35 cellular contexts compared by ENCODE assay signal in the genomic region with DNA sequence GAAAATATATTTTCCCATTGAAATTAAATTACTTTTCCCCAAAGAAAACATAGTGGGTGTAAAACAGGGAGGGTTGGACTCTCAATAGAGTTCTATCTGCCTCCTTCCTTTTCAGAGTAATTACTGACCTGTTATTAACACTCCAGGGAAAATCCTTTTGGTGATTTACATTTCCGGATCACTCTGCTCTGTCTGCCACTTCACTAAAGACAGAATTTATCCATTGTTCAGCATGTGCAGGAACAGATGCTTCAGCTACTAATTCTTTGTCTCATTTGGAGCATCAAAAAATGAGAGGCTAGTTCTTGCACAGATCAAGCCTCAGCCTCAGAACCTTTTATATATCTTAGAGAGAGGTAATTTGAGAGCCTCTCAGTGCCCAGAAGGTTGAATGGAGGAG.
A peak's percentile ranks its signal among the peaks of the same experiment; 100 is the strongest.
DNase-seq lines count a peak whose midpoint lies in the region; ATAC-seq, FAIRE-seq and TF ChIP-seq lines count a peak whose summit lies in the region.
"Had no signal": no experiment of that assay in that cellular context is flagged by ENCODE, and none has a peak within 500 bp of the region (broad histone marks: within the 10 kb centered on the region; RNA-seq: fewer than 3 reads in every experiment).

No MANE protein-coding gene starts in this region.

- H3K9me3 ChIP-seq in WERI-Rb-1 (ENCODE audit: severe bottlenecking) (no peaks in the 10 kb centered on the region), aorta (ENCODE audit: control insufficient read depth, low read length) (no peaks in the 10 kb centered on the region)
- H3K9me3 ChIP-seq: BE2C, esophagus muscularis mucosa, heart right ventricle, neutrophil, SJCRH30, tibial artery had no signal

- H3K4me3 ChIP-seq in WERI-Rb-1 (ENCODE audit: low read depth, low read length) = no peak overlapping the region
- H3K4me3 ChIP-seq in mesendoderm (ENCODE audit: low read length) = no peak overlapping the region
- H3K4me3 ChIP-seq in aorta (ENCODE audit: low read length in 2 of 2) = no peak overlapping the region
- H3K4me3 ChIP-seq: coronary artery, esophagus muscularis mucosa, heart right ventricle, SJCRH30, stomach, tibial artery had no signal

- no peak overlapping the region for H4K8ac ChIP-seq in mesendoderm (ENCODE audit: low read depth, low read length)

- intact Hi-C loops in aorta (cut with DNase I) = loop anchor here in 1 of 2 donors (2.0 kb wide), 1 partner anchor 28 kb away; no protein-coding TSS in a partner anchor

- FAIRE-seq in RCC 7860 (lab: Jason Lieb, UNC) = no peak
- FAIRE-seq: astrocyte, GM12891, kidney had no signal

- H2BK120ac ChIP-seq in mesendoderm (ENCODE audit: low read depth, low read length) = no peak overlapping the region

- no peak overlapping the region for H3K9ac ChIP-seq in mesendoderm (ENCODE audit: low read length)

- H3K27me3 ChIP-seq in WERI-Rb-1 (ENCODE audit: insufficient read depth, low read depth, severe bottlenecking) (no peaks in the 10 kb centered on the region), mesendoderm (ENCODE audit: insufficient read depth, low read length, poor library complexity) (no peaks in the 10 kb centered on the region), aorta (ENCODE audit: control insufficient read depth in 1 of 2, insufficient read depth in 2 of 2, low read length in 1 of 2) (no peaks in the 10 kb centered on the region)
- H3K27me3 ChIP-seq: BE2C, esophagus muscularis mucosa, heart right ventricle, neutrophil, SJCRH30, stomach, tibial artery had no signal

- no peak overlapping the region for H4K5ac ChIP-seq in mesendoderm (ENCODE audit: low read length)

- WGBS in mesendoderm (ENCODE audit: extremely low coverage, insufficient coverage, low lambda C conversion rate) = no CpG with 5 or more reads among the region's 1 CpG
- WGBS in aorta, 2 donors = 29 to 38% methylated on average over 1 of the region's 1 CpG

- H3K36me3 ChIP-seq in WERI-Rb-1 (no peaks in the 10 kb centered on the region), mesendoderm (ENCODE audit: control insufficient read depth, insufficient read depth, low read length) (no peaks in the 10 kb centered on the region), aorta (ENCODE audit: control insufficient read depth in 1 of 2, insufficient read depth in 2 of 2, low read length in 1 of 2) (no peaks in the 10 kb centered on the region)
- H3K36me3 ChIP-seq: BE2C, esophagus muscularis mucosa, heart right ventricle, neutrophil, SJCRH30, stomach, tibial artery had no signal

- TF ChIP-seq CTCF in WERI-Rb-1 (IDR thresholded peaks at IDR 0.05; ENCODE audit: low read depth, low read length) = no peak

- H3K4me1 ChIP-seq in mesendoderm (ENCODE audit: control insufficient read depth, low read depth, low read length) (no peaks in the 10 kb centered on the region), aorta (ENCODE audit: control insufficient read depth in 1 of 2, insufficient read depth in 2 of 2, low read length in 2 of 2) (no peaks in the 10 kb centered on the region)
- H3K4me1 ChIP-seq: BE2C, esophagus muscularis mucosa, heart right ventricle, SJCRH30, stomach, tibial artery had no signal

- no peak overlapping the region for H3K56ac ChIP-seq in mesendoderm (ENCODE audit: low read length)

- no peak for ATAC-seq in aorta (ENCODE audit: low FRiP score)
- ATAC-seq: activated CD8-positive, alpha-beta memory T cell treated with anti-CD3 and anti-CD28 coated beads, Interleukin-2, amount 10 ng/mL, durations not matched to agents 7 days and 5 days; heart right ventricle; sciatic nerve; T-cell had no signal

- no peaks in the 10 kb centered on the region for H3K79me2 ChIP-seq in mesendoderm (ENCODE audit: control insufficient read depth, insufficient read depth, low read length)

- no peak overlapping the region for H2AK5ac ChIP-seq in mesendoderm (ENCODE audit: low read length)

- H3K79me1 ChIP-seq in mesendoderm (ENCODE audit: low read length) = no peaks in the 10 kb centered on the region

- no peak overlapping the region for H3K23ac ChIP-seq in mesendoderm (ENCODE audit: low read length)

- no peak overlapping the region for H3K18ac ChIP-seq in mesendoderm (ENCODE audit: low read length)

- H2BK5ac ChIP-seq in mesendoderm (ENCODE audit: low read length) = no peak overlapping the region

- DNase-seq in Ammon's horn (ENCODE audit: low spot score) = peak; percentile 8
- peak; percentile 78 for DNase-seq in NCI-H1417 treated with DMSO at 0.1 percent for 48 hours (lab: John Stamatoyannopoulos, UW)
- DNase-seq in WERI-Rb-1 = peak; percentile 40
- peak; percentile 7 for DNase-seq in mesendoderm
- DNase-seq in activated T-cell treated with anti-CD3 and anti-CD28 coated beads for 4 hours = no peak
- no peak for DNase-seq in CD1c-positive myeloid dendritic cell (ENCODE audit: extremely low spot score)
- DNase-seq in aorta = no peak
- DNase-seq in RCC 7860 (ENCODE audit: low spot score) = no peak
- DNase-seq: ACHN; activated B cell treated with CpG ODN at 0.5 μM for 24 hours; activated CD4-positive, alpha-beta T cell treated with anti-CD3 and anti-CD28 coated beads, Interleukin-2, amount 50 U/mL, for 1 hour; activated CD8-positive, alpha-beta memory T cell treated with anti-CD3 and anti-CD28 coated beads, Interleukin-2, amount 10 ng/mL, durations not matched to agents 7 days and 5 days; activated T-cell treated with anti-CD3 and anti-CD28 coated beads, Interleukin-2, amount 50 U/mL, for 48 hours; BE2C; CD8-positive, alpha-beta memory T cell; DMS53; foreskin fibroblast; H9; heart right ventricle; Karpas-422; kidney; NCI-H1694; NCI-H526 treated with DMSO at 0.1 percent for 48 hours; SJCRH30; stimulated activated CD4-positive, alpha-beta T cell treated with anti-CD3 and anti-CD28 coated beads, Interleukin-12 subunit alpha, Interleukin-12 subunit beta, amount 100 ng/mL, for 4 hours; stimulated activated CD4-positive, alpha-beta T cell treated with anti-CD3 and anti-CD28 coated beads, Interleukin-2, amount 100 ng/mL, for 48 hours; stomach; T-cell; tibial artery had no signal

- no peak overlapping the region for H3K4me2 ChIP-seq in mesendoderm (ENCODE audit: low read length)

- H3K27ac ChIP-seq in WERI-Rb-1 (peak overlapping the region; percentile 74), mesendoderm (ENCODE audit: low read depth, low read length) (no peak overlapping the region), aorta (ENCODE audit: low read depth in 1 of 2, low read length in 2 of 2) (no peak overlapping the region)
- H3K27ac ChIP-seq: coronary artery, esophagus muscularis mucosa, heart right ventricle, neutrophil, SJCRH30, stomach, tibial artery had no signal

- no peak overlapping the region for H2BK15ac ChIP-seq in mesendoderm (replicated peaks; ENCODE audit: low read depth)

- H3K4ac ChIP-seq in mesendoderm (ENCODE audit: low read depth, low read length) = no peak overlapping the region

Comparison
In these comparisons a context has a peak if more than half of its experiments do, and no peak if none do; other contexts are left out.
1. DNase-seq: peak in Ammon's horn (single experiment), NCI-H1417 treated with DMSO at 0.1 percent for 48 hours (single experiment), WERI-Rb-1 (single experiment) and mesendoderm (single experiment); none in activated T-cell treated with anti-CD3 and anti-CD28 coated beads for 4 hours (single experiment), CD1c-positive myeloid dendritic cell (single experiment), aorta (0 of 2) and RCC 7860 (single experiment).